ENCODE assay signal across 15 cellular contexts in the genomic region with DNA sequence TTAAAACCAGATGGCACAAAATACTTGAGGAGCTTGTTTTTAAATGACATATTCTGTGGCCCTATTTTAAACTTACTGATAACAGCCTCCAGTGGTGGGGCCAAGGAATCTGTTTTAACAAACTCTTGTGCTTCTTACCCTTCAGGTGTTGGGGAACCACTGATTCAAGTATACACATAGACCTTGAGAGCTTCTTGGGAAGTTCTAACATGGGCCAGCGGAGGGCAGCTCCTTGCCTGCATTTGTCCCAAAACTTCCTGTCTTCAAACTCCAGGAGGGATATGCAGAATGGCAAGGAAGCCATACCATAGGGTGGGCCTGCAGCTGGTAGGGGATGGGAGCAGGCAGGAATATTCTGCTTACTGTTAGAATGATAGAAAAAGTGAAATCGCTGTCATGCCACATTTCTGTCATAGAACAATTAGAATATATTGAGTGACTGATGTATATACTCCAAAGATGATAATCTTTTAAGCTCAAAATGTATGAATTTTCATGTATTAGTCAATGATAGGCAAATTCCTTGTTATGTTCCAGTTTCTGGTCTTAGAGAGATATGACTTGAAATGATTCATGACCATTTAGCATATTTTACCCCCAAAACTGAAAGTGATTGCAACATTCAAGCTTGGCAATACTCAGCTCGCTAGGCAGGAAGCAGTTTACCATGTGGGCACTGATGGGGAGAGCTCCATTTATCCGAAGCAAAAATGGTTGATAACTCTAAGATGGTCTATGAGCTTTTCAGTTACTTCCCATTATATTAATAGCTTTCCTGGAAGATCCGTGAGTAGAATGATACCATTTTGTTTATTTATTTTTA. TPM values are rescaled to one million over a fixed set of nuclear protein-coding genes. Genes with fewer than 3 reads are reported as not detected.
DNase-seq lines count a peak whose midpoint lies in the region; ATAC-seq, FAIRE-seq and TF ChIP-seq lines count a peak whose summit lies in the region.
"Had no signal": no experiment of that assay in that cellular context is flagged by ENCODE, and none has a peak within 500 bp of the region (broad histone marks: within the 10 kb centered on the region; RNA-seq: fewer than 3 reads in every experiment).

No MANE protein-coding gene starts in this region.

- H3K27ac ChIP-seq in K562 (ENCODE audit: extremely low read depth, low read depth, low read length) (no peak overlapping the region), osteoblast (ENCODE audit: low read depth, low read length) (no peak overlapping the region), heart right ventricle (no peak overlapping the region)
- H3K27ac ChIP-seq: adrenal gland, BLaER1, stomach had no signal

- ATAC-seq in activated naive CD4-positive, alpha-beta T cell treated with anti-CD3 and anti-CD28 coated beads, Interleukin-2, amount 50 U/mL, for 72 hours: peak; percentile 58 to 83
- ATAC-seq in K562 (peak; percentile 63), heart right ventricle (no peak)

- TF ChIP-seq POLR2A in K562 (conservative IDR thresholded peaks at IDR 0.05): no peak

- 89% methylated on average over 5 of the region's 5 CpGs for WGBS in K562 (ENCODE audit: insufficient coverage, low coverage, missing lambda C conversion rate)
- WGBS in heart right ventricle, 2 donors: 93 to 97% methylated on average over 5 of the region's 5 CpGs

- H3K79me2 ChIP-seq in Loucy (ENCODE audit: insufficient read depth, low read length): peaks cover 16% of the 10 kb centered on the region; the same call in 1 of the 2 replicates
- H3K79me2 ChIP-seq in K562 (ENCODE audit: control insufficient read depth, insufficient read depth, low read length): peaks cover 23% of the 10 kb centered on the region; the same call in 2 of the 3 replicates
- H3K79me2 ChIP-seq in osteoblast (ENCODE audit: insufficient read depth, low read length): peaks cover 51% of the 10 kb centered on the region

- TF ChIP-seq CTCF in Loucy (conservative IDR thresholded peaks at IDR 0.05; ENCODE audit: low read length) (peak; percentile 34), K562 (IDR thresholded peaks at IDR 0.05 in 2 of 3, conservative IDR thresholded peaks at IDR 0.05 in 1 of 3; ENCODE audit: insufficient read depth in 2 of 3, low read depth in 1 of 3, low read length in 3 of 3) (peak in 2 of 3 experiments; percentile 19 to 27; a peak in 1 of 6 replicates), osteoblast (IDR thresholded peaks at IDR 0.05; ENCODE audit: extremely low read depth, low read depth, low read length) (peak; percentile 15), heart right ventricle (IDR thresholded peaks at IDR 0.05) (no peak)

- CTCF ChIA-PET in K562 (lab: Yijun Ruan, JAX; ENCODE audit: low intra/inter-chr PET ratio): no interaction called here

- no peak for FAIRE-seq in K562 (lab: Jason Lieb, UNC)

- no peaks in the 10 kb centered on the region for H3K9me3 ChIP-seq in Loucy (ENCODE audit: insufficient read depth, low read depth, low read length)
- no peaks in the 10 kb centered on the region for H3K9me3 ChIP-seq in K562 (replicated peaks; ENCODE audit: control insufficient read depth, insufficient read depth, low read depth, low read length)
- no peaks in the 10 kb centered on the region for H3K9me3 ChIP-seq in osteoblast (ENCODE audit: low read depth, low read length)
- no peaks in the 10 kb centered on the region for H3K9me3 ChIP-seq in heart right ventricle
- H3K9me3 ChIP-seq: adrenal gland, BLaER1, MG63, stomach had no signal

- in situ Hi-C loops in K562 (cut with MboI): no loop called here

- H4K20me1 ChIP-seq in Loucy (ENCODE audit: insufficient read depth, low read length, poor library complexity, severe bottlenecking) (peaks cover 7% of the 10 kb centered on the region), K562 (replicated peaks; ENCODE audit: control insufficient read depth, insufficient read depth, low read length) (peaks cover 3% of the 10 kb centered on the region; the same call in 1 of the 2 replicates), osteoblast (ENCODE audit: insufficient read depth, low read length) (peaks cover 43% of the 10 kb centered on the region)

- DNase-seq in activated naive CD4-positive, alpha-beta T cell treated with anti-CD3 and anti-CD28 coated beads, Interleukin-2, amount 50 U/mL, for 72 hours (ENCODE audit: low spot score in 2 of 2): no peak
- no peak for DNase-seq in activated naive CD4-positive, alpha-beta T cell treated with anti-CD3 and anti-CD28 coated beads, Interleukin-2, amount 50 U/mL, for 16 hours
- DNase-seq in K562 (ENCODE audit: extremely low read depth in 1 of 4, low spot score in 3 of 4) (peak in 1 of 4 experiments; percentile 12), osteoblast (ENCODE audit: insufficient read length, low spot score, missing footprints) (peak; percentile 80), NCI-H2081 treated with DMSO at 0.1 percent for 48 hours (lab: John Stamatoyannopoulos, UW) (no peak), UCSD-AML1 (lab: John Stamatoyannopoulos, UW; ENCODE audit: unreplicated experiment) (no peak), heart right ventricle (no peak)
- DNase-seq: activated CD4-positive, alpha-beta T cell treated with anti-CD3 and anti-CD28 coated beads, Interleukin-2, amount 10 ng/mL, durations not matched to agents 24 days and 14 days; adrenal gland; MG63; stomach had no signal

- TF ChIP-seq RAD21 in K562 (CRISPR knock-in tag; conservative IDR thresholded peaks at IDR 0.05 in 1 of 2, IDR thresholded peaks at IDR 0.05 in 1 of 2): peak in 1 of 2 experiments; percentile 29; a peak in 1 of 4 replicates

- no peak overlapping the region for H3K9ac ChIP-seq in Loucy (ENCODE audit: low read depth, low read length, poor library complexity, severe bottlenecking)
- no peak overlapping the region for H3K9ac ChIP-seq in K562 (ENCODE audit: insufficient read depth in 1 of 2, low read depth in 2 of 2, low read length in 2 of 2)
- H3K9ac ChIP-seq: BLaER1 had no signal

- H3F3A ChIP-seq in Loucy (ENCODE audit: low read depth): no peaks in the 10 kb centered on the region

- no peaks in the 10 kb centered on the region for H3K9me2 ChIP-seq in Loucy (replicated peaks; ENCODE audit: low read depth, low read length)

- H3K4me3 ChIP-seq in Loucy (ENCODE audit: low read length, poor library complexity, severe bottlenecking) (no peak overlapping the region), K562 (no peak overlapping the region), osteoblast (ENCODE audit: insufficient read depth, low read length) (no peak overlapping the region), heart right ventricle (no peak overlapping the region)
- H3K4me3 ChIP-seq: adrenal gland, BLaER1, MG63, stomach had no signal

- H3K27me3 ChIP-seq in Loucy (ENCODE audit: insufficient read depth, low read length, poor library complexity, severe bottlenecking): no peaks in the 10 kb centered on the region
- H3K27me3 ChIP-seq in K562 (ENCODE audit: control insufficient read depth in 2 of 2, insufficient read depth in 2 of 2, low read length in 2 of 2): no peaks in the 10 kb centered on the region
- no peaks in the 10 kb centered on the region for H3K27me3 ChIP-seq in osteoblast (ENCODE audit: insufficient read depth, low read length)
- no peaks in the 10 kb centered on the region for H3K27me3 ChIP-seq in heart right ventricle
- H3K27me3 ChIP-seq: adrenal gland, BLaER1, MG63, stomach had no signal

- H3K9me1 ChIP-seq in K562 (ENCODE audit: control insufficient read depth, insufficient read depth, low read length): peaks cover 3% of the 10 kb centered on the region

- no TSS peak for BruUV-seq in K562 (replicated peaks; lab: Mats Ljungman, UMichigan)

- intact Hi-C loops in K562 (cut with micrococcal nuclease): no loop called here
- intact Hi-C loops in heart right ventricle (cut with DNase I): loop anchor here in 2 of 10 donors (5.0 to 10.0 kb wide), 2 partner anchors 430 to 433 kb away; no protein-coding TSS in a partner anchor

- peaks cover 0 to 5% of the 10 kb centered on the region in 2 donors for H3K36me3 Mint-ChIP-seq in activated naive CD4-positive, alpha-beta T cell treated with anti-CD3 and anti-CD28 coated beads, Interleukin-2, amount 50 U/mL, for 72 hours

- peaks cover 24% of the 10 kb centered on the region for H3K4me1 ChIP-seq in Loucy (ENCODE audit: insufficient read depth, low read length, poor library complexity, severe bottlenecking)
- no peaks in the 10 kb centered on the region for H3K4me1 ChIP-seq in K562 (replicated peaks in 1 of 2; ENCODE audit: control insufficient read depth in 2 of 2, insufficient read depth in 2 of 2, low read length in 2 of 2)
- H3K4me1 ChIP-seq in osteoblast (ENCODE audit: insufficient read depth, low read length): peaks cover 10% of the 10 kb centered on the region
- H3K4me1 ChIP-seq in heart right ventricle: peaks cover 0 to 41% (median 15%) of the 10 kb centered on the region in 9 donors
- H3K4me1 ChIP-seq: adrenal gland had no signal

- H3K9me3 Mint-ChIP-seq in activated naive CD4-positive, alpha-beta T cell treated with anti-CD3 and anti-CD28 coated beads, Interleukin-2, amount 50 U/mL, for 72 hours: no peaks in the 10 kb centered on the region
- H3K9me3 Mint-ChIP-seq: activated CD4-positive, alpha-beta T cell treated with anti-CD3 and anti-CD28 coated beads, Interleukin-2, amount 10 ng/mL, durations not matched to agents 24 days and 14 days; mesothelial cell of epicardium had no signal

- POLR2A ChIA-PET in K562 (lab: Yijun Ruan, JAX): interaction anchor here (0.9 to 3.3 kb wide), 4 partner anchors 9 to 429 kb away, joined by 3 to 17 read pairs (median 6); partner anchors contain the start of gene EXT2

- H3K36me3 ChIP-seq in Loucy (ENCODE audit: insufficient read depth, low read length): peaks cover 21% of the 10 kb centered on the region; the same call in 1 of the 2 replicates
- peaks cover 33% of the 10 kb centered on the region for H3K36me3 ChIP-seq in K562 (ENCODE audit: control insufficient read depth, insufficient read depth, low read length)
- H3K36me3 ChIP-seq in osteoblast (ENCODE audit: insufficient read depth, low read length): peaks cover 18% of the 10 kb centered on the region
- peaks cover 0 to 29% (median 8%) of the 10 kb centered on the region in 9 donors for H3K36me3 ChIP-seq in heart right ventricle

- H2AFZ ChIP-seq in Loucy (ENCODE audit: low read length): no peak overlapping the region
- no peak overlapping the region for H2AFZ ChIP-seq in K562 (ENCODE audit: low read depth, low read length)
- no peak overlapping the region for H2AFZ ChIP-seq in osteoblast (ENCODE audit: low read length)

- H3K4me2 ChIP-seq in Loucy (ENCODE audit: low read depth, low read length, poor library complexity, severe bottlenecking) (peak overlapping the region; percentile 42), K562 (ENCODE audit: insufficient read depth, low read length) (no peak overlapping the region), osteoblast (ENCODE audit: insufficient read depth, low read length) (peak overlapping the region; percentile 8)
- H3K4me2 ChIP-seq: BLaER1 had no signal

- H3K27ac Mint-ChIP-seq in activated naive CD4-positive, alpha-beta T cell treated with anti-CD3 and anti-CD28 coated beads, Interleukin-2, amount 50 U/mL, for 72 hours: no peak overlapping the region
- H3K27ac Mint-ChIP-seq: activated CD4-positive, alpha-beta T cell treated with anti-CD3 and anti-CD28 coated beads, Interleukin-2, amount 10 ng/mL, durations not matched to agents 24 days and 14 days; mesothelial cell of epicardium had no signal

- TF ChIP-seq EP300 in K562 (IDR thresholded peaks at IDR 0.05; ENCODE audit: low read length): no peak

RNA-seq across cellular contexts. Expression of gene EXT2, which starts 9.2 kb away (rescaled TPM):
- 10 to 100 TPM; 23.3 to 24.3 TPM for total RNA-seq in activated naive CD4-positive, alpha-beta T cell treated with anti-CD3 and anti-CD28 coated beads, Interleukin-2, amount 50 U/mL, for 72 hours
- total RNA-seq in K562 (2011; cell fraction: chromatin; rRNA removed; ENCODE audit: low replicate concordance): 100 and 105 TPM in 2 replicates
- 133 and 140 TPM in 2 replicates for total RNA-seq in K562 (2011; cell fraction: nucleolus; rRNA removed)
- 105 and 121 TPM in 2 replicates for total RNA-seq in K562 (2011; cell fraction: nucleoplasm; rRNA removed)
- 38.8 and 39.5 TPM in 2 replicates for total RNA-seq in K562 (2014; rRNA removed)
- 34.0 and 37.5 TPM in 2 replicates for total RNA-seq in K562 (2014; rRNA removed; fragmentation: Illumina TruSeq; extraction: Trizol)
- total RNA-seq in K562 (2015; rRNA removed; fragmentation: Illumina TruSeq; extraction: Trizol): 38.5 and 40.9 TPM in 2 replicates
- total RNA-seq in K562 (2021): 43.1 and 43.2 TPM in 2 replicates
- 49.2 and 52.1 TPM in 2 replicates for polyA plus RNA-seq in K562 (2011; rRNA removed)
- 42.1 and 45.0 TPM in 2 replicates for polyA plus RNA-seq in K562 (2011; cell fraction: cytosol; rRNA removed)
- 31.6 and 38.9 TPM in 2 replicates for polyA plus RNA-seq in K562 (2011; cell fraction: nucleus; rRNA removed)
- polyA plus RNA-seq in K562 (2012): 33.7 and 39.0 TPM in 2 replicates
- 35.0 and 38.1 TPM in 2 replicates for polyA plus RNA-seq in K562 (2014; fragmentation: Illumina TruSeq; extraction: Trizol)
- 10 to 100 TPM in 1 of 2 experiments, 1 to 10 TPM in 1; 7.5 to 13.1 TPM for polyA plus RNA-seq in K562 (2014; fragmentation: Nextera tagmentation; extraction: Ambion mirVana)
- 36.9 and 38.4 TPM in 2 replicates for polyA plus RNA-seq in K562 (2014; rRNA removed)
- 80.3 and 83.4 TPM in 2 replicates for polyA minus RNA-seq in K562 (2011; rRNA and poly(A)+ RNA removed)
- 34.9 and 35.8 TPM in 2 replicates for polyA minus RNA-seq in K562 (2011; cell fraction: cytosol; rRNA and poly(A)+ RNA removed)
- polyA minus RNA-seq in K562 (2011; cell fraction: nucleus; rRNA and poly(A)+ RNA removed): 65.7 and 90.9 TPM in 2 replicates
- 174 and 194 TPM in 2 replicates for total RNA-seq in osteoblast
- 10 to 100 TPM; 24.4 to 35.1 (median 29.1) TPM for total RNA-seq in heart right ventricle
- 10 to 100 TPM; 18.7 to 26.2 TPM for polyA plus RNA-seq in heart right ventricle

RNA-seq across cellular contexts. Expression of gene ACCS, which starts 38.6 kb away (rescaled TPM):
- 1 to 10 TPM; 5.4 to 8.5 TPM for total RNA-seq in activated naive CD4-positive, alpha-beta T cell treated with anti-CD3 and anti-CD28 coated beads, Interleukin-2, amount 50 U/mL, for 72 hours
- 116 and 149 TPM in 2 replicates for total RNA-seq in K562 (2011; cell fraction: chromatin; rRNA removed; ENCODE audit: low replicate concordance)
- total RNA-seq in K562 (2011; cell fraction: nucleolus; rRNA removed): 94.2 and 109 TPM in 2 replicates
- 129 and 171 TPM in 2 replicates for total RNA-seq in K562 (2011; cell fraction: nucleoplasm; rRNA removed)
- total RNA-seq in K562 (2014; rRNA removed) (14.8 and 16.3 TPM in 2 replicates), K562 (2014; rRNA removed; fragmentation: Illumina TruSeq; extraction: Trizol) (11.3 and 11.8 TPM in 2 replicates), K562 (2015; rRNA removed; fragmentation: Illumina TruSeq; extraction: Trizol) (10.1 and 10.7 TPM in 2 replicates), K562 (2021) (19.5 and 21.1 TPM in 2 replicates), osteoblast (21.0 and 27.1 TPM in 2 replicates), heart right ventricle (10 to 100 TPM in 2 of 10 donors, 1 to 10 TPM in 8; 5.5 to 19.6 (median 8.2) TPM)
- polyA plus RNA-seq in K562 (2011; rRNA removed) (19.8 and 27.9 TPM in 2 replicates), K562 (2014; fragmentation: Illumina TruSeq; extraction: Trizol) (18.0 and 20.2 TPM in 2 replicates), K562 (2014; fragmentation: Nextera tagmentation; extraction: Ambion mirVana) (1 to 10 TPM; 4.2 to 6.3 TPM), K562 (2014; rRNA removed) (25.9 and 29.9 TPM in 2 replicates), heart right ventricle (10 to 100 TPM in 1 of 2 donors, 1 to 10 TPM in 1; 2.6 to 32.7 TPM)
- polyA plus RNA-seq in K562 (2011; cell fraction: cytosol; rRNA removed): 6.9 and 15.3 TPM in 2 replicates
- 251 and 266 TPM in 2 replicates for polyA plus RNA-seq in K562 (2011; cell fraction: nucleus; rRNA removed)
- 19.7 and 69.3 TPM in 2 replicates for polyA plus RNA-seq in K562 (2012)
- 9.4 and 10.8 TPM in 2 replicates for polyA minus RNA-seq in K562 (2011; rRNA and poly(A)+ RNA removed)
- 4.3 and 4.6 TPM in 2 replicates for polyA minus RNA-seq in K562 (2011; cell fraction: cytosol; rRNA and poly(A)+ RNA removed)
- polyA minus RNA-seq in K562 (2011; cell fraction: nucleus; rRNA and poly(A)+ RNA removed): 30.2 and 44.4 TPM in 2 replicates

RNA-seq across cellular contexts. Expression of gene ACCSL, which starts 56.9 kb away (rescaled TPM):
- under 1 TPM in 1 of 2 donors, not detected in 1; 0.11 TPM for total RNA-seq in activated naive CD4-positive, alpha-beta T cell treated with anti-CD3 and anti-CD28 coated beads, Interleukin-2, amount 50 U/mL, for 72 hours
- not detected in 2 replicates for total RNA-seq in K562 (2011; cell fraction: chromatin; rRNA removed; ENCODE audit: low replicate concordance)
- total RNA-seq in K562 (2011; cell fraction: nucleolus; rRNA removed): not detected in 2 replicates
- 0.22 TPM in 1 of 2 replicates, not detected in the other for total RNA-seq in K562 (2011; cell fraction: nucleoplasm; rRNA removed)
- total RNA-seq in K562 (2014; rRNA removed) (not detected in 2 replicates), K562 (2014; rRNA removed; fragmentation: Illumina TruSeq; extraction: Trizol) (not detected in 2 replicates), K562 (2015; rRNA removed; fragmentation: Illumina TruSeq; extraction: Trizol) (not detected in 2 replicates), K562 (2021) (not detected in 2 replicates), osteoblast (under 0.01 TPM in 1 of 2 replicates, not detected in the other), heart right ventricle (not detected)
- polyA plus RNA-seq in K562 (2011; rRNA removed) (not detected in 2 replicates), K562 (2014; fragmentation: Illumina TruSeq; extraction: Trizol) (not detected in 2 replicates), K562 (2014; fragmentation: Nextera tagmentation; extraction: Ambion mirVana) (not detected), K562 (2014; rRNA removed) (not detected in 2 replicates), heart right ventricle (not detected)
- polyA plus RNA-seq in K562 (2011; cell fraction: cytosol; rRNA removed): not detected in 2 replicates
- polyA plus RNA-seq in K562 (2011; cell fraction: nucleus; rRNA removed): not detected in 2 replicates
- not detected in 2 replicates for polyA plus RNA-seq in K562 (2012)
- polyA minus RNA-seq in K562 (2011; rRNA and poly(A)+ RNA removed): not detected in 2 replicates
- polyA minus RNA-seq in K562 (2011; cell fraction: cytosol; rRNA and poly(A)+ RNA removed): not detected in 2 replicates
- polyA minus RNA-seq in K562 (2011; cell fraction: nucleus; rRNA and poly(A)+ RNA removed): not detected in 2 replicates
- total RNA-seq: activated CD4-positive, alpha-beta T cell treated with anti-CD3 and anti-CD28 coated beads, Interleukin-2, amount 10 ng/mL, durations not matched to agents 24 days and 14 days; adrenal gland; mesothelial cell of epicardium; posterior vena cava; stomach had no signal
- polyA plus RNA-seq: adrenal gland, stomach had no signal

Comparison
In these comparisons a context has a peak if more than half of its experiments do, and no peak if none do; other contexts are left out.
1. ATAC-seq: peak in activated naive CD4-positive, alpha-beta T cell treated with anti-CD3 and anti-CD28 coated beads, Interleukin-2, amount 50 U/mL, for 72 hours (2 of 2) and K562 (single experiment); none in heart right ventricle (0 of 8).
2. CTCF ChIP-seq: peak in Loucy (single experiment), K562 (2 of 3) and osteoblast (single experiment); none in heart right ventricle (0 of 9).